Comparison of ENCODE assay signal across 1 cellular context in genomic region chr5:140690941-140691924, GRCh38.
A peak's percentile ranks its signal among the peaks of the same experiment; 100 is the strongest.
TF ChIP-seq lines count a peak whose summit lies in the region.

A gene with protein sequence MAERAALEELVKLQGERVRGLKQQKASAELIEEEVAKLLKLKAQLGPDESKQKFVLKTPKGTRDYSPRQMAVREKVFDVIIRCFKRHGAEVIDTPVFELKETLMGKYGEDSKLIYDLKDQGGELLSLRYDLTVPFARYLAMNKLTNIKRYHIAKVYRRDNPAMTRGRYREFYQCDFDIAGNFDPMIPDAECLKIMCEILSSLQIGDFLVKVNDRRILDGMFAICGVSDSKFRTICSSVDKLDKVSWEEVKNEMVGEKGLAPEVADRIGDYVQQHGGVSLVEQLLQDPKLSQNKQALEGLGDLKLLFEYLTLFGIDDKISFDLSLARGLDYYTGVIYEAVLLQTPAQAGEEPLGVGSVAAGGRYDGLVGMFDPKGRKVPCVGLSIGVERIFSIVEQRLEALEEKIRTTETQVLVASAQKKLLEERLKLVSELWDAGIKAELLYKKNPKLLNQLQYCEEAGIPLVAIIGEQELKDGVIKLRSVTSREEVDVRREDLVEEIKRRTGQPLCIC (minus strand): TSS chr5:140691370. CDS start chr5:140691304, 66 bp downstream.
Gene HARS2, plus strand, starts transcription at chr5:140691455. Its CDS starts 194 bp downstream, at chr5:140691649.

TF ChIP-seq in K562, 482 proteins besides CTCF, POLR2A, EP300 and RAD21 (continued from another document and continues in another):
- no peak for TF ChIP-seq ZNF407 (IDR thresholded peaks at IDR 0.05; ENCODE audit: low read depth)
- TF ChIP-seq DNMT1 (IDR thresholded peaks at IDR 0.05): no peak
- TF ChIP-seq CCNT2 (IDR thresholded peaks at IDR 0.05; ENCODE audit: borderline replicate concordance, extremely low read depth, insufficient read length, low read depth, low read length): peak; percentile 48
- TF ChIP-seq SP1 (CRISPR knock-in tag; IDR thresholded peaks at IDR 0.05): no peak
- no peak for TF ChIP-seq ILK (tag; IDR thresholded peaks at IDR 0.05; ENCODE audit: borderline replicate concordance, low read depth)
- no peak for TF ChIP-seq PTRF (tag; IDR thresholded peaks at IDR 0.05)
- no peak for TF ChIP-seq ARID3B (CRISPR knock-in tag; IDR thresholded peaks at IDR 0.05; ENCODE audit: borderline replicate concordance)
- no peak for TF ChIP-seq ZKSCAN3 (CRISPR knock-in tag; IDR thresholded peaks at IDR 0.05)
- TF ChIP-seq ZNF354B (CRISPR knock-in tag; IDR thresholded peaks at IDR 0.05): no peak
- TF ChIP-seq BACH1 (tag; IDR thresholded peaks at IDR 0.05): no peak
- TF ChIP-seq, protein P1, sequence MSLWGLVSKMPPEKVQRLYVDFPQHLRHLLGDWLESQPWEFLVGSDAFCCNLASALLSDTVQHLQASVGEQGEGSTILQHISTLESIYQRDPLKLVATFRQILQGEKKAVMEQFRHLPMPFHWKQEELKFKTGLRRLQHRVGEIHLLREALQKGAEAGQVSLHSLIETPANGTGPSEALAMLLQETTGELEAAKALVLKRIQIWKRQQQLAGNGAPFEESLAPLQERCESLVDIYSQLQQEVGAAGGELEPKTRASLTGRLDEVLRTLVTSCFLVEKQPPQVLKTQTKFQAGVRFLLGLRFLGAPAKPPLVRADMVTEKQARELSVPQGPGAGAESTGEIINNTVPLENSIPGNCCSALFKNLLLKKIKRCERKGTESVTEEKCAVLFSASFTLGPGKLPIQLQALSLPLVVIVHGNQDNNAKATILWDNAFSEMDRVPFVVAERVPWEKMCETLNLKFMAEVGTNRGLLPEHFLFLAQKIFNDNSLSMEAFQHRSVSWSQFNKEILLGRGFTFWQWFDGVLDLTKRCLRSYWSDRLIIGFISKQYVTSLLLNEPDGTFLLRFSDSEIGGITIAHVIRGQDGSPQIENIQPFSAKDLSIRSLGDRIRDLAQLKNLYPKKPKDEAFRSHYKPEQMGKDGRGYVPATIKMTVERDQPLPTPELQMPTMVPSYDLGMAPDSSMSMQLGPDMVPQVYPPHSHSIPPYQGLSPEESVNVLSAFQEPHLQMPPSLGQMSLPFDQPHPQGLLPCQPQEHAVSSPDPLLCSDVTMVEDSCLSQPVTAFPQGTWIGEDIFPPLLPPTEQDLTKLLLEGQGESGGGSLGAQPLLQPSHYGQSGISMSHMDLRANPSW (CRISPR knock-in tag; IDR thresholded peaks at IDR 0.05): peak; percentile 95; the same call in 1 of the 2 replicates
- TF ChIP-seq, protein P2, sequence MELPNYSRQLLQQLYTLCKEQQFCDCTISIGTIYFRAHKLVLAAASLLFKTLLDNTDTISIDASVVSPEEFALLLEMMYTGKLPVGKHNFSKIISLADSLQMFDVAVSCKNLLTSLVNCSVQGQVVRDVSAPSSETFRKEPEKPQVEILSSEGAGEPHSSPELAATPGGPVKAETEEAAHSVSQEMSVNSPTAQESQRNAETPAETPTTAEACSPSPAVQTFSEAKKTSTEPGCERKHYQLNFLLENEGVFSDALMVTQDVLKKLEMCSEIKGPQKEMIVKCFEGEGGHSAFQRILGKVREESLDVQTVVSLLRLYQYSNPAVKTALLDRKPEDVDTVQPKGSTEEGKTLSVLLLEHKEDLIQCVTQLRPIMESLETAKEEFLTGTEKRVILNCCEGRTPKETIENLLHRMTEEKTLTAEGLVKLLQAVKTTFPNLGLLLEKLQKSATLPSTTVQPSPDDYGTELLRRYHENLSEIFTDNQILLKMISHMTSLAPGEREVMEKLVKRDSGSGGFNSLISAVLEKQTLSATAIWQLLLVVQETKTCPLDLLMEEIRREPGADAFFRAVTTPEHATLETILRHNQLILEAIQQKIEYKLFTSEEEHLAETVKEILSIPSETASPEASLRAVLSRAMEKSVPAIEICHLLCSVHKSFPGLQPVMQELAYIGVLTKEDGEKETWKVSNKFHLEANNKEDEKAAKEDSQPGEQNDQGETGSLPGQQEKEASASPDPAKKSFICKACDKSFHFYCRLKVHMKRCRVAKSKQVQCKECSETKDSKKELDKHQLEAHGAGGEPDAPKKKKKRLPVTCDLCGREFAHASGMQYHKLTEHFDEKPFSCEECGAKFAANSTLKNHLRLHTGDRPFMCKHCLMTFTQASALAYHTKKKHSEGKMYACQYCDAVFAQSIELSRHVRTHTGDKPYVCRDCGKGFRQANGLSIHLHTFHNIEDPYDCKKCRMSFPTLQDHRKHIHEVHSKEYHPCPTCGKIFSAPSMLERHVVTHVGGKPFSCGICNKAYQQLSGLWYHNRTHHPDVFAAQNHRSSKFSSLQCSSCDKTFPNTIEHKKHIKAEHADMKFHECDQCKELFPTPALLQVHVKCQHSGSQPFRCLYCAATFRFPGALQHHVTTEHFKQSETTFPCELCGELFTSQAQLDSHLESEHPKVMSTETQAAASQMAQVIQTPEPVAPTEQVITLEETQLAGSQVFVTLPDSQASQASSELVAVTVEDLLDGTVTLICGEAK (IDR thresholded peaks at IDR 0.05): peak; percentile 98
- TF ChIP-seq, protein P2 (CRISPR knock-in tag; IDR thresholded peaks at IDR 0.05): no peak
- TF ChIP-seq, protein P3, sequence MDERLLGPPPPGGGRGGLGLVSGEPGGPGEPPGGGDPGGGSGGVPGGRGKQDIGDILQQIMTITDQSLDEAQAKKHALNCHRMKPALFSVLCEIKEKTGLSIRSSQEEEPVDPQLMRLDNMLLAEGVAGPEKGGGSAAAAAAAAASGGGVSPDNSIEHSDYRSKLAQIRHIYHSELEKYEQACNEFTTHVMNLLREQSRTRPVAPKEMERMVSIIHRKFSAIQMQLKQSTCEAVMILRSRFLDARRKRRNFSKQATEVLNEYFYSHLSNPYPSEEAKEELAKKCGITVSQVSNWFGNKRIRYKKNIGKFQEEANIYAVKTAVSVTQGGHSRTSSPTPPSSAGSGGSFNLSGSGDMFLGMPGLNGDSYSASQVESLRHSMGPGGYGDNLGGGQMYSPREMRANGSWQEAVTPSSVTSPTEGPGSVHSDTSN (CRISPR knock-in tag; IDR thresholded peaks at IDR 0.05; ENCODE audit: low read depth): no peak
- TF ChIP-seq, protein P3 (tag; conservative IDR thresholded peaks at IDR 0.05; ENCODE audit: low read depth): 0 out of 2 replicates have a peak, but pooled peaks have one; percentile 23
- TF ChIP-seq ZKSCAN1 (IDR thresholded peaks at IDR 0.05; ENCODE audit: low read depth, low read length): 0 out of 2 replicates have a peak, but pooled peaks have one; percentile 10
- peak; percentile 14 for TF ChIP-seq SMAD1 (IDR thresholded peaks at IDR 0.05; ENCODE audit: low read depth, low read length, partially characterized antibody)
- peak; percentile 41 to 64; a peak in 2 of 4 replicates for TF ChIP-seq TRIM24 (IDR thresholded peaks at IDR 0.05)
- no peak for TF ChIP-seq ZNF140 (CRISPR knock-in tag; IDR thresholded peaks at IDR 0.05)
- TF ChIP-seq MEF2D (tag; conservative IDR thresholded peaks at IDR 0.05; ENCODE audit: low read depth): no peak
- TF ChIP-seq ARID2 (IDR thresholded peaks at IDR 0.05): no peak
